9 cellular contexts compared by ENCODE assay signal in genomic region chr2:222424281-222424728, GRCh38. TPM values are rescaled to one million over a fixed set of nuclear protein-coding genes. Genes with fewer than 3 reads are reported as not detected.
DNase-seq lines count a peak whose midpoint lies in the region; ATAC-seq lines count a peak whose summit lies in the region.
"Had no signal": no experiment of that assay in that cellular context is flagged by ENCODE, and none has a peak within 500 bp of the region (broad histone marks: within the 10 kb centered on the region; RNA-seq: fewer than 3 reads in every experiment).

SGPP2 (plus strand) TSS chr2:222424543; CDS start chr2:222424603, 60 bp downstream.

- H3K4ac ChIP-seq in neuronal stem cell (ENCODE audit: low read length), result no peak within 1 kb of the TSS

- WGBS in esophagus, 2 donors, result 0 to 1% methylated on average over 30 to 61 of the region's 61 CpGs
- no CpG with 5 or more reads among the region's 61 CpGs for WGBS in neuronal stem cell (ENCODE audit: extremely low coverage in 2 of 2, insufficient read length in 2 of 2, insufficient replicate concordance in 1 of 2), 2 donors

- H3K4me1 ChIP-seq in esophagus (ENCODE audit: control insufficient read depth in 2 of 2, insufficient read depth in 2 of 2, low read length in 1 of 2) (peaks cover 3 to 10% of the 10 kb centered on the region in 2 donors), neuronal stem cell (ENCODE audit: control insufficient read depth in 2 of 2, insufficient read depth in 1 of 2, low read depth in 1 of 2, low read length in 2 of 2) (peaks cover 0 to 6% of the 10 kb centered on the region in 2 donors)

- H3K4me3 ChIP-seq in esophagus (ENCODE audit: low read depth in 1 of 2, low read length in 2 of 2), result peak within 1 kb of the TSS; percentile 79 to 83
- H3K4me3 ChIP-seq in neuronal stem cell (ENCODE audit: low read length in 2 of 2), result peak within 1 kb of the TSS; percentile 20 to 78
- H3K4me3 ChIP-seq: BLaER1 treated with 17β-estradiol and CSF1 and Interleukin-3, amounts not matched to agents 10 nM and 100 nM had no signal

- H2BK5ac ChIP-seq in neuronal stem cell (ENCODE audit: low read length), result no peak within 1 kb of the TSS

- H2BK12ac ChIP-seq in neuronal stem cell (ENCODE audit: low read length), result no peak within 1 kb of the TSS

- no peak within 1 kb of the TSS for H3K14ac ChIP-seq in neuronal stem cell (ENCODE audit: low read length)

- H3K18ac ChIP-seq in neuronal stem cell (ENCODE audit: low read length), result peak within 1 kb of the TSS; percentile 75

- peak within 1 kb of the TSS; percentile 83 for H3K4me2 ChIP-seq in neuronal stem cell (ENCODE audit: insufficient read depth, low read length, poor library complexity, severe bottlenecking)
- H3K4me2 ChIP-seq: BLaER1 treated with 17β-estradiol and CSF1 and Interleukin-3, amounts not matched to agents 10 nM and 100 nM had no signal

- peak within 1 kb of the TSS; percentile 17 for H3K9ac ChIP-seq in neuronal stem cell (ENCODE audit: low read depth, low read length, poor library complexity)
- H3K9ac ChIP-seq: BLaER1 treated with 17β-estradiol and CSF1 and Interleukin-3, amounts not matched to agents 10 nM and 100 nM had no signal

- H3K27ac ChIP-seq in esophagus (ENCODE audit: low read depth in 2 of 2, low read length in 1 of 2) (peak within 1 kb of the TSS; percentile 69 to 83), neuronal stem cell (replicated peaks; ENCODE audit: low read length) (no peak within 1 kb of the TSS)
- H3K27ac ChIP-seq: BLaER1 treated with 17β-estradiol and CSF1 and Interleukin-3, amounts not matched to agents 10 nM and 100 nM had no signal

- H3K23ac ChIP-seq in neuronal stem cell (ENCODE audit: low read depth, low read length, poor library complexity), result no peak within 1 kb of the TSS

- H3K27me3 ChIP-seq in esophagus (ENCODE audit: control insufficient read depth in 1 of 2, insufficient read depth in 2 of 2, low read length in 2 of 2), result peaks cover 0 to 3% of the 10 kb centered on the region in 2 donors
- peaks cover 18 to 74% (median 51%) of the 10 kb centered on the region in 3 experiments for H3K27me3 ChIP-seq in neuronal stem cell (ENCODE audit: control insufficient read depth in 3 of 3, insufficient read depth in 3 of 3, low read depth in 1 of 3, low read length in 3 of 3)
- H3K27me3 ChIP-seq: BLaER1 treated with 17β-estradiol and CSF1 and Interleukin-3, amounts not matched to agents 10 nM and 100 nM had no signal

- H3K9me3 ChIP-seq in esophagus (ENCODE audit: control insufficient read depth in 2 of 2, insufficient read depth in 1 of 2, low read depth in 1 of 2, low read length in 1 of 2) (no peaks in the 10 kb centered on the region), neuronal stem cell (replicated peaks in 1 of 2; ENCODE audit: control insufficient read depth in 2 of 2, insufficient read depth in 1 of 2, low read depth in 1 of 2, low read length in 2 of 2) (peaks cover 0 to 2% of the 10 kb centered on the region in 2 donors)

- peak; percentile 28 for ATAC-seq in HG03066 (IDR thresholded peaks at IDR 0.05; ENCODE audit: low read depth, unreplicated experiment)

- peak within 1 kb of the TSS; percentile 77 for H2AFZ ChIP-seq in neuronal stem cell (ENCODE audit: low read length)

- no peak within 1 kb of the TSS for H2BK15ac ChIP-seq in neuronal stem cell (ENCODE audit: low read length)

- no peak within 1 kb of the TSS for H2BK120ac ChIP-seq in neuronal stem cell (ENCODE audit: low read depth, low read length)

- DNase-seq in NCI-H510A treated with DMSO at 0.1 percent for 48 hours (lab: John Stamatoyannopoulos, UW), result peak; percentile 52
- no peak for DNase-seq in NCI-H510A (lab: John Stamatoyannopoulos, UW)
- peak; percentile 41 for DNase-seq in activated CD4-positive, CD25-positive, alpha-beta regulatory T cell treated with anti-CD3 and anti-CD28 coated beads, Interleukin-2, amount 50 U/mL, for 72 hours
- no peak for DNase-seq in neuronal stem cell (ENCODE audit: low spot score)
- DNase-seq in SK-N-DZ (ENCODE audit: low spot score), result no peak
- no peak for DNase-seq in AML-193 (lab: John Stamatoyannopoulos, UW)

- H3K36me3 ChIP-seq in esophagus (ENCODE audit: control insufficient read depth in 2 of 2, insufficient read depth in 2 of 2, low read length in 1 of 2) (no peaks in the 10 kb centered on the region), neuronal stem cell (replicated peaks in 1 of 2; ENCODE audit: control insufficient read depth in 2 of 2, insufficient read depth in 2 of 2, low read length in 2 of 2) (no peaks in the 10 kb centered on the region)
- H3K36me3 ChIP-seq: BLaER1 treated with 17β-estradiol and CSF1 and Interleukin-3, amounts not matched to agents 10 nM and 100 nM had no signal

- no peak within 1 kb of the TSS for H2AK5ac ChIP-seq in neuronal stem cell (ENCODE audit: low read depth, low read length)

- no peak within 1 kb of the TSS for H4K91ac ChIP-seq in neuronal stem cell (ENCODE audit: low read depth, low read length, poor library complexity)

- H4K8ac ChIP-seq in neuronal stem cell (ENCODE audit: low read depth, low read length), result no peak within 1 kb of the TSS

- H3K79me1 ChIP-seq in neuronal stem cell (ENCODE audit: low read depth, low read length), result no peaks in the 10 kb centered on the region

RNA-seq across cellular contexts. Expression of gene SGPP2, which starts in this region (rescaled TPM):
- 10 to 100 TPM in 1 of 2 donors, 1 to 10 TPM in 1; 5.5 to 13.9 TPM for polyA plus RNA-seq in esophagus
- not detected for polyA plus RNA-seq in neuronal stem cell (2013, experiment 1 of 2)
- 0.03 TPM for polyA plus RNA-seq in neuronal stem cell (2013, experiment 2 of 2)
- polyA plus RNA-seq in SK-N-DZ (2014; cell fraction: cytosol; rRNA removed), result 2.5 and 4.1 TPM in 2 replicates
- 1.2 and 1.6 TPM in 2 replicates for polyA plus RNA-seq in SK-N-DZ (2014; cell fraction: nucleus; rRNA removed)

Comparison
In these comparisons a context has a peak if more than half of its experiments do, and no peak if none do; other contexts are left out.
1. DNase-seq: peak in NCI-H510A treated with DMSO at 0.1 percent for 48 hours (single experiment) and activated CD4-positive, CD25-positive, alpha-beta regulatory T cell treated with anti-CD3 and anti-CD28 coated beads, Interleukin-2, amount 50 U/mL, for 72 hours (single experiment); none in NCI-H510A (single experiment), neuronal stem cell (single experiment), SK-N-DZ (single experiment) and AML-193 (0 of 2).